In the genomic region with DNA sequence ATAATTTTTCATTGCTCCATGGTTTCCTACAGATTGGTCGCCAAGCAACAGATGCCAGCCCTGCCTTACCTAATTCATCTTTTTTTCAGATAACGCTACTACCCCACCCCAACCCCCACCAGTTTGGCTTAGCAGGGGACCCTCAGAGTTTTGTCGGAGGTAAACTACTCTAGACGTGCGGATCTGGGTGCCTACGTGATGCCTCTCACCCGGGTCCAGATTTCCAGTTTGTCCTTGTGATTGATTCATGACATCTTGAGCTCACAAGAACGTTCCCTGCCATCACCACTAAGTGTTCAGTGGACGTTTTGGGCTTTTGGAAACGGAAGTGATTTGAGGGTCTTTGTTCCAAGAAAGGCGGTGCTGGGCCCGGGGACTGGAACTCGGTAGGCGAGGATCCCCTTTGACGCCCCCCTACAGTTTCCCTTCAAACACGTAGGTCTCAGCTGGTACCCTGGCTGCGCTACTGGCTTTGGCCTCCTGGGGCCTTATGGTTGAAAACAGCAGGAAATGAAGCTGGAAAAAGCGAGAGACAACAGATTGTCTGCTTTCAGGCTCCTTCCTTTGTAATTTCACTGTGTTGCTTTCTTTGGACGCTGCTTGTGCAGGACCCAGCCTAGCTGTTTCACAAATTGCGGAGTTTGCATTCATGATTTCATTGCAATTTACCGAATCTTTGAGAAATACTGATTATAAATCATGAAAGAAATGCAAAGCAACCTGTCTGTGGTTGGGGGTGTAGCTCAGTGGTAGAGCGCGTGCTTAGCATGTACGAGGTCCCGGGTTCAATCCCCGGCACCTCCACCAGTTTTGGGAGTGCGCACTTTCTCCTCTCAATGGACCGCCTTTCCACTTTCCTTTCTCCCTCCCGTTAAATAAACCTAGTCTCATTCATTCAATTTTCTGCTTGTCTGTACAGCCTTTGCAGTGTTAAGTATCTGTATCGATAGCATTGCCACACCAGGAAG, we compare ENCODE assay signal across 1 cellular context.
TF ChIP-seq lines count a peak whose summit lies in the region.

No MANE protein-coding gene starts in this region.

TF ChIP-seq in WTC11, 78 proteins besides CTCF, POLR2A, EP300 and RAD21 (continued from another document):
- TF ChIP-seq, protein P1, sequence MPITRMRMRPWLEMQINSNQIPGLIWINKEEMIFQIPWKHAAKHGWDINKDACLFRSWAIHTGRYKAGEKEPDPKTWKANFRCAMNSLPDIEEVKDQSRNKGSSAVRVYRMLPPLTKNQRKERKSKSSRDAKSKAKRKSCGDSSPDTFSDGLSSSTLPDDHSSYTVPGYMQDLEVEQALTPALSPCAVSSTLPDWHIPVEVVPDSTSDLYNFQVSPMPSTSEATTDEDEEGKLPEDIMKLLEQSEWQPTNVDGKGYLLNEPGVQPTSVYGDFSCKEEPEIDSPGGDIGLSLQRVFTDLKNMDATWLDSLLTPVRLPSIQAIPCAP (CRISPR knock-in tag; IDR thresholded peaks at IDR 0.05) = no peak
- no peak for TF ChIP-seq NR2C2 (CRISPR knock-in tag; IDR thresholded peaks at IDR 0.05)
- TF ChIP-seq, protein P2, sequence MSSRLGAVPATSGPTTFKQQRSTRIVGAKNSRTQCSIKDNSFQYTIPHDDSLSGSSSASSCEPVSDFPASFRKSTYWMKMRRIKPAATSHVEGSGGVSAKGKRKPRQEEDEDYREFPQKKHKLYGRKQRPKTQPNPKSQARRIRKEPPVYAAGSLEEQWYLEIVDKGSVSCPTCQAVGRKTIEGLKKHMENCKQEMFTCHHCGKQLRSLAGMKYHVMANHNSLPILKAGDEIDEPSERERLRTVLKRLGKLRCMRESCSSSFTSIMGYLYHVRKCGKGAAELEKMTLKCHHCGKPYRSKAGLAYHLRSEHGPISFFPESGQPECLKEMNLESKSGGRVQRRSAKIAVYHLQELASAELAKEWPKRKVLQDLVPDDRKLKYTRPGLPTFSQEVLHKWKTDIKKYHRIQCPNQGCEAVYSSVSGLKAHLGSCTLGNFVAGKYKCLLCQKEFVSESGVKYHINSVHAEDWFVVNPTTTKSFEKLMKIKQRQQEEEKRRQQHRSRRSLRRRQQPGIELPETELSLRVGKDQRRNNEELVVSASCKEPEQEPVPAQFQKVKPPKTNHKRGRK (CRISPR knock-in tag; IDR thresholded peaks at IDR 0.05; ENCODE audit: borderline replicate concordance) = no peak
- TF ChIP-seq CREB1 (CRISPR knock-in tag; IDR thresholded peaks at IDR 0.05) = no peak
- TF ChIP-seq, protein P3, sequence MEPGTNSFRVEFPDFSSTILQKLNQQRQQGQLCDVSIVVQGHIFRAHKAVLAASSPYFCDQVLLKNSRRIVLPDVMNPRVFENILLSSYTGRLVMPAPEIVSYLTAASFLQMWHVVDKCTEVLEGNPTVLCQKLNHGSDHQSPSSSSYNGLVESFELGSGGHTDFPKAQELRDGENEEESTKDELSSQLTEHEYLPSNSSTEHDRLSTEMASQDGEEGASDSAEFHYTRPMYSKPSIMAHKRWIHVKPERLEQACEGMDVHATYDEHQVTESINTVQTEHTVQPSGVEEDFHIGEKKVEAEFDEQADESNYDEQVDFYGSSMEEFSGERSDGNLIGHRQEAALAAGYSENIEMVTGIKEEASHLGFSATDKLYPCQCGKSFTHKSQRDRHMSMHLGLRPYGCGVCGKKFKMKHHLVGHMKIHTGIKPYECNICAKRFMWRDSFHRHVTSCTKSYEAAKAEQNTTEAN (CRISPR knock-in tag; IDR thresholded peaks at IDR 0.05) = no peak
- TF ChIP-seq ZNF396 (CRISPR knock-in tag; IDR thresholded peaks at IDR 0.05; ENCODE audit: borderline replicate concordance) = no peak
- no peak for TF ChIP-seq OVOL2 (CRISPR knock-in tag; IDR thresholded peaks at IDR 0.05; ENCODE audit: borderline replicate concordance)
- TF ChIP-seq, protein P4, sequence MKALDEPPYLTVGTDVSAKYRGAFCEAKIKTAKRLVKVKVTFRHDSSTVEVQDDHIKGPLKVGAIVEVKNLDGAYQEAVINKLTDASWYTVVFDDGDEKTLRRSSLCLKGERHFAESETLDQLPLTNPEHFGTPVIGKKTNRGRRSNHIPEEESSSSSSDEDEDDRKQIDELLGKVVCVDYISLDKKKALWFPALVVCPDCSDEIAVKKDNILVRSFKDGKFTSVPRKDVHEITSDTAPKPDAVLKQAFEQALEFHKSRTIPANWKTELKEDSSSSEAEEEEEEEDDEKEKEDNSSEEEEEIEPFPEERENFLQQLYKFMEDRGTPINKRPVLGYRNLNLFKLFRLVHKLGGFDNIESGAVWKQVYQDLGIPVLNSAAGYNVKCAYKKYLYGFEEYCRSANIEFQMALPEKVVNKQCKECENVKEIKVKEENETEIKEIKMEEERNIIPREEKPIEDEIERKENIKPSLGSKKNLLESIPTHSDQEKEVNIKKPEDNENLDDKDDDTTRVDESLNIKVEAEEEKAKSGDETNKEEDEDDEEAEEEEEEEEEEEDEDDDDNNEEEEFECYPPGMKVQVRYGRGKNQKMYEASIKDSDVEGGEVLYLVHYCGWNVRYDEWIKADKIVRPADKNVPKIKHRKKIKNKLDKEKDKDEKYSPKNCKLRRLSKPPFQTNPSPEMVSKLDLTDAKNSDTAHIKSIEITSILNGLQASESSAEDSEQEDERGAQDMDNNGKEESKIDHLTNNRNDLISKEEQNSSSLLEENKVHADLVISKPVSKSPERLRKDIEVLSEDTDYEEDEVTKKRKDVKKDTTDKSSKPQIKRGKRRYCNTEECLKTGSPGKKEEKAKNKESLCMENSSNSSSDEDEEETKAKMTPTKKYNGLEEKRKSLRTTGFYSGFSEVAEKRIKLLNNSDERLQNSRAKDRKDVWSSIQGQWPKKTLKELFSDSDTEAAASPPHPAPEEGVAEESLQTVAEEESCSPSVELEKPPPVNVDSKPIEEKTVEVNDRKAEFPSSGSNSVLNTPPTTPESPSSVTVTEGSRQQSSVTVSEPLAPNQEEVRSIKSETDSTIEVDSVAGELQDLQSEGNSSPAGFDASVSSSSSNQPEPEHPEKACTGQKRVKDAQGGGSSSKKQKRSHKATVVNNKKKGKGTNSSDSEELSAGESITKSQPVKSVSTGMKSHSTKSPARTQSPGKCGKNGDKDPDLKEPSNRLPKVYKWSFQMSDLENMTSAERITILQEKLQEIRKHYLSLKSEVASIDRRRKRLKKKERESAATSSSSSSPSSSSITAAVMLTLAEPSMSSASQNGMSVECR (CRISPR knock-in tag; IDR thresholded peaks at IDR 0.05; ENCODE audit: borderline replicate concordance) = no peak; the same call in 1 of the 2 replicates
